8 cellular contexts compared by ENCODE assay signal in genomic region chr10:93701903-93702277, GRCh38. TPM values are rescaled to one million over a fixed set of nuclear protein-coding genes. Genes with fewer than 3 reads are reported as not detected.
DNase-seq lines count a peak whose midpoint lies in the region; ATAC-seq, FAIRE-seq and TF ChIP-seq lines count a peak whose summit lies in the region.

No MANE protein-coding gene starts in this region.

- H4K20me1 ChIP-seq in MM.1S (ENCODE audit: insufficient read depth, low read length) (no peaks in the 10 kb centered on the region), keratinocyte (ENCODE audit: control insufficient read depth, extremely low read depth, insufficient read depth, low read length) (no peaks in the 10 kb centered on the region)

- peaks cover 7% of the 10 kb centered on the region for H3F3A ChIP-seq in MM.1S (ENCODE audit: insufficient read depth, low read length)

- no peak for TF ChIP-seq POLR2A in testis (IDR thresholded peaks at IDR 0.05)

- dilution Hi-C loops in keratinocyte (cut with MboI; ENCODE audit: extremely low pct_ligation_motif_present, low sequenced_read_pairs): no loop called here

- peak overlapping the region; percentile 66 for H3K27ac ChIP-seq in MM.1S (ENCODE audit: low read length)
- H3K27ac ChIP-seq in keratinocyte (ENCODE audit: control insufficient read depth, insufficient read depth, low read length): peak overlapping the region; percentile 82
- H3K27ac ChIP-seq in testis: peak overlapping the region; percentile 81 to 85

- H3K9me3 ChIP-seq in MM.1S (replicated peaks; ENCODE audit: insufficient read depth, low read length) (no peaks in the 10 kb centered on the region), keratinocyte (ENCODE audit: control insufficient read depth, low read depth, low read length) (no peaks in the 10 kb centered on the region), testis (no peaks in the 10 kb centered on the region)

- ATAC-seq in GM21825 (IDR thresholded peaks at IDR 0.05; ENCODE audit: unreplicated experiment): peak; percentile 13

- H3K9me1 ChIP-seq in keratinocyte (ENCODE audit: control insufficient read depth, extremely low read depth, insufficient read depth, low read length): no peaks in the 10 kb centered on the region

- peak; percentile 46 for FAIRE-seq in keratinocyte (lab: Jason Lieb, UNC)

- H3K4me3 ChIP-seq in MM.1S (ENCODE audit: low read length) (peak overlapping the region; percentile 85), astrocyte of the spinal cord (ENCODE audit: low read depth, low read length) (peak overlapping the region; percentile 71), keratinocyte (ENCODE audit: control insufficient read depth in 2 of 3, extremely low read depth in 1 of 3, insufficient read depth in 2 of 3, low read depth in 1 of 3, low read length in 3 of 3) (peak overlapping the region; percentile 60 to 93 (median 90)), testis (peak overlapping the region; percentile 63 to 85)

- DNase-seq in NOMO-1 (lab: John Stamatoyannopoulos, UW; ENCODE audit: unreplicated experiment in 2 of 2): peak; percentile 45 to 60
- no peak for DNase-seq in NOMO-1 treated with DMSO at 0.1 percent for 48 hours (lab: John Stamatoyannopoulos, UW; ENCODE audit: unreplicated experiment)
- DNase-seq in MM.1S: no peak
- DNase-seq in astrocyte of the spinal cord (ENCODE audit: low read depth, low spot score): peak; percentile 64
- DNase-seq in keratinocyte (ENCODE audit: low read depth, low spot score): no peak
- peak; percentile 25 for DNase-seq in testis
- no peak for DNase-seq in posterior vena cava (ENCODE audit: low spot score)

- intact Hi-C loops in testis (cut with DNase I; ENCODE audit: low total_unique reads) (loop anchor here (10.0 kb wide), 1 partner anchor 113 kb away; no protein-coding TSS in a partner anchor), posterior vena cava (cut with DNase I) (loop anchor here in 1 of 2 donors (2.0 kb wide), 1 partner anchor 111 kb away; no protein-coding TSS in a partner anchor)

- TF ChIP-seq CTCF in MM.1S (IDR thresholded peaks at IDR 0.05; ENCODE audit: low read length) (no peak), astrocyte of the spinal cord (IDR thresholded peaks at IDR 0.05; ENCODE audit: low read depth, low read length) (no peak), keratinocyte (optimal IDR thresholded peaks at IDR 0.05 in 1 of 3, IDR thresholded peaks at IDR 0.05 in 1 of 3, conservative IDR thresholded peaks at IDR 0.05 in 1 of 3; ENCODE audit: extremely low read depth in 1 of 3, insufficient read depth in 2 of 3, low read length in 3 of 3) (no peak), testis (IDR thresholded peaks at IDR 0.05) (no peak)

- H2AFZ ChIP-seq in MM.1S (ENCODE audit: low read length) (peak overlapping the region; percentile 73), keratinocyte (ENCODE audit: control insufficient read depth, low read length) (peak overlapping the region; percentile 96)

- H3K9me2 ChIP-seq in MM.1S (replicated peaks; ENCODE audit: insufficient read depth, low read length): no peaks in the 10 kb centered on the region

- H3K79me2 ChIP-seq in MM.1S (ENCODE audit: low read length): 0 out of 2 replicates have a peak, but pooled peaks cover 7% of the 10 kb centered on the region
- peaks cover 9% of the 10 kb centered on the region for H3K79me2 ChIP-seq in keratinocyte (ENCODE audit: control insufficient read depth, insufficient read depth, low read length)

- H3K4me2 ChIP-seq in MM.1S (ENCODE audit: low read depth, low read length): peak overlapping the region; percentile 90
- peak overlapping the region; percentile 84 for H3K4me2 ChIP-seq in keratinocyte (ENCODE audit: control insufficient read depth, extremely low read depth, insufficient read depth, low read depth, low read length)

- WGBS in testis, 2 donors: 0 to 1% methylated on average over 10 of the region's 10 CpGs

- in situ Hi-C loops in astrocyte of the spinal cord (cut with HindIII; ENCODE audit: low sequenced_read_pairs): no loop called here

- H3K9ac ChIP-seq in MM.1S (ENCODE audit: low read length): peak overlapping the region; percentile 81
- peak overlapping the region; percentile 90 for H3K9ac ChIP-seq in keratinocyte (ENCODE audit: control insufficient read depth, extremely low read depth, insufficient read depth, low read length)

- H3K4me1 ChIP-seq in MM.1S (ENCODE audit: low read length) (no peaks in the 10 kb centered on the region), keratinocyte (ENCODE audit: control insufficient read depth, extremely low read depth, insufficient read depth, low read length) (peaks cover 13% of the 10 kb centered on the region), testis (no peaks in the 10 kb centered on the region)

- H3K27me3 ChIP-seq in MM.1S (replicated peaks; ENCODE audit: insufficient read depth, low read length) (no peaks in the 10 kb centered on the region), keratinocyte (ENCODE audit: control insufficient read depth, extremely low read depth, insufficient read depth, low read length) (no peaks in the 10 kb centered on the region), testis (no peaks in the 10 kb centered on the region)

- H3K36me3 ChIP-seq in MM.1S (replicated peaks; ENCODE audit: insufficient read depth, low read length): 0 out of 2 replicates have a peak, but pooled peaks cover 4% of the 10 kb centered on the region
- peaks cover 2 to 4% of the 10 kb centered on the region in 2 experiments for H3K36me3 ChIP-seq in keratinocyte (ENCODE audit: control insufficient read depth in 2 of 2, extremely low read depth in 1 of 2, insufficient read depth in 2 of 2, low read length in 2 of 2)
- no peaks in the 10 kb centered on the region for H3K36me3 ChIP-seq in testis (ENCODE audit: low read depth, missing control alignments)

RNA-seq across cellular contexts. Expression of gene FRA10AC1, which starts 0.5 kb away (rescaled TPM):
- 5.2 to 12.8 TPM (median 6.2 TPM) in 3 replicates for polyA plus RNA-seq in keratinocyte
- polyA plus RNA-seq in keratinocyte (2011; ENCODE audit: low read depth): 11.7 TPM
- polyA plus RNA-seq in keratinocyte (2011; cell fraction: cytosol; rRNA removed): 2.4 and 4.6 TPM in 2 replicates
- polyA plus RNA-seq in keratinocyte (2011; cell fraction: nucleus; rRNA removed): 7.6 and 14.8 TPM in 2 replicates
- 8.3 and 9.2 TPM in 2 replicates for polyA plus RNA-seq in keratinocyte (2012; ENCODE audit: low replicate concordance)
- 0.23 to 4.8 TPM (median 2.2 TPM) in 3 replicates for polyA minus RNA-seq in keratinocyte
- polyA minus RNA-seq in keratinocyte (2011; cell fraction: cytosol; rRNA and poly(A)+ RNA removed): 2.5 TPM
- polyA minus RNA-seq in keratinocyte (2011; cell fraction: nucleus; rRNA and poly(A)+ RNA removed): 10.9 and 11.9 TPM in 2 replicates
- total RNA-seq in testis: 10 to 100 TPM; 30.5 to 46.9 TPM
- 14.8 TPM for polyA plus RNA-seq in testis (ENCODE audit: insufficient read depth, low read depth, low replicate concordance)
- 10 to 100 TPM; 15.1 to 24.4 TPM for total RNA-seq in posterior vena cava

RNA-seq across cellular contexts. Expression of gene LGI1, which starts 55.8 kb away (rescaled TPM):
- polyA plus RNA-seq in keratinocyte: not detected in 3 replicates
- polyA plus RNA-seq in keratinocyte (2011; ENCODE audit: low read depth): not detected
- not detected in 2 replicates for polyA plus RNA-seq in keratinocyte (2011; cell fraction: cytosol; rRNA removed)
- polyA plus RNA-seq in keratinocyte (2011; cell fraction: nucleus; rRNA removed): not detected in 2 replicates
- polyA plus RNA-seq in keratinocyte (2012; ENCODE audit: low replicate concordance): not detected in 2 replicates
- not detected in 3 replicates for polyA minus RNA-seq in keratinocyte
- polyA minus RNA-seq in keratinocyte (2011; cell fraction: cytosol; rRNA and poly(A)+ RNA removed): not detected
- polyA minus RNA-seq in keratinocyte (2011; cell fraction: nucleus; rRNA and poly(A)+ RNA removed): not detected in 2 replicates
- total RNA-seq in testis: 1 to 10 TPM in 1 of 2 donors, under 1 TPM in 1; 0.56 to 1.0 TPM
- 2.1 TPM for polyA plus RNA-seq in testis (ENCODE audit: insufficient read depth, low read depth, low replicate concordance)
- total RNA-seq in posterior vena cava: 1 to 10 TPM in 1 of 2 donors, not detected in 1; 2.6 TPM

Comparison
In these comparisons a context has a peak if more than half of its experiments do, and no peak if none do; other contexts are left out.
1. DNase-seq: peak in NOMO-1 (2 of 2), astrocyte of the spinal cord (single experiment) and testis (single experiment); none in NOMO-1 treated with DMSO at 0.1 percent for 48 hours (single experiment), MM.1S (single experiment), keratinocyte (single experiment) and posterior vena cava (single experiment).
2. Peak in every context shown above with its lines, with median percentiles within 50 percentile points of each other: H3K27ac ChIP-seq and H3K4me3 ChIP-seq.